9 cellular contexts compared by ENCODE assay signal in the genomic region with DNA sequence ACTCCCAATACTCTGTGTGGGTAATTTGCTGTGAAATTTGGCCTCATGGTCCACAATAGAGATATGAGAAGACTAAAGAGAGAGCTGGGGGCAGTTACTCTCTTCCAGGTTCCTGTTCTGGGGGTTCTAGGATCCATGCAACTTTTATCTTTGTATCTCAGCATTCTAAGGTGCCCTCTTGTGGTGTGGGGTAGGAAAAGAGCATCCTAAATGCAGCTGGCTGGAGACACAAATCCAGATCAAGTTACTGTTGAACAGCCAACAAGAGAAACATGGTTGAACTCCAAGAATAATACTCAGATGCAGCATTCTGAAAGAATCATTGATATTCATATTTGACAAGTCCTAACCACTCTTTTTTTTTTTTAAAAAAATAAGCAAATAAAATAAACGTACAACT.
DNase-seq lines count a peak whose midpoint lies in the region; TF ChIP-seq lines count a peak whose summit lies in the region.
"Had no signal": no experiment of that assay in that cellular context is flagged by ENCODE, and none has a peak within 500 bp of the region (broad histone marks: within the 10 kb centered on the region; RNA-seq: fewer than 3 reads in every experiment).

No MANE protein-coding gene starts in this region.

- intact Hi-C loops in activated CD4-positive, alpha-beta memory T cell treated with anti-CD3 and anti-CD28 coated beads for 36 hours (cut with micrococcal nuclease) = loop anchor here (10.0 kb wide), 1 partner anchor 291 kb away; no protein-coding TSS in a partner anchor

- H4K20me1 ChIP-seq in Karpas-422 (ENCODE audit: insufficient read depth, low read depth, low read length) = no peaks in the 10 kb centered on the region

- H3K79me2 ChIP-seq in Karpas-422 (ENCODE audit: low read length) = no peaks in the 10 kb centered on the region

- CTCF ChIA-PET in activated CD4-positive, alpha-beta memory T cell treated with anti-CD3 and anti-CD28 coated beads, Interleukin-2, amount 10 ng/mL, durations not matched to agents 7 days and 5 days (lab: Charles Lee) = no interaction called here
- CTCF ChIA-PET in activated CD4-positive, alpha-beta memory T cell treated with anti-CD3 and anti-CD28 coated beads for 36 hours (lab: Charles Lee) = interaction anchor here (1.0 kb wide), 2 partner anchors 112 to 295 kb away, joined by 3 to 4 read pairs; no protein-coding TSS in a partner anchor

- no peak overlapping the region for H2AFZ ChIP-seq in Karpas-422 (ENCODE audit: low read length)

- H3K4me3 Mint-ChIP-seq in T-helper 2 cell treated with Interferon-gamma antibody and Interleukin-4, amounts not matched to agents 5 μg/mL and 100 μg/mL, for 36 hours = no peak overlapping the region
- no peak overlapping the region for H3K4me3 Mint-ChIP-seq in activated CD4-positive, alpha-beta memory T cell treated with anti-CD3 and anti-CD28 coated beads, Interleukin-2, amount 10 ng/mL, durations not matched to agents 7 days and 5 days
- H3K4me3 Mint-ChIP-seq in activated CD4-positive, alpha-beta memory T cell treated with anti-CD3 and anti-CD28 coated beads for 36 hours = no peak overlapping the region
- H3K4me3 Mint-ChIP-seq: T-helper 1 cell treated with Interleukin-12 subunit alpha and Interleukin-12 subunit beta and Interleukin-4 antibody, amounts not matched to agents 30 μg/mL and 1 μg/mL, for 36 hours had no signal

- DNase-seq in EH (ENCODE audit: low read depth) (peak; percentile 92), Karpas-422 (peak; percentile 71), iPS-NIHi7 (ENCODE audit: extremely low spot score) (peak; percentile 67), activated gamma-delta T cell treated with Interleukin-2 at 50 U/mL for 16 hours (no peak)
- DNase-seq in T-helper 2 cell treated with Interferon-gamma antibody and Interleukin-4, amounts not matched to agents 5 μg/mL and 100 μg/mL, for 36 hours (ENCODE audit: low spot score) = no peak
- no peak for DNase-seq in activated CD4-positive, alpha-beta memory T cell treated with anti-CD3 and anti-CD28 coated beads, Interleukin-2, amount 10 ng/mL, durations not matched to agents 7 days and 5 days
- no peak for DNase-seq in activated CD4-positive, alpha-beta memory T cell treated with anti-CD3 and anti-CD28 coated beads for 36 hours

- no peak overlapping the region for H3K4me2 ChIP-seq in Karpas-422 (ENCODE audit: low read depth, low read length, poor library complexity, severe bottlenecking)

- no peaks in the 10 kb centered on the region for H3K4me1 Mint-ChIP-seq in T-helper 2 cell treated with Interferon-gamma antibody and Interleukin-4, amounts not matched to agents 5 μg/mL and 100 μg/mL, for 36 hours (ENCODE audit: low read depth)
- no peaks in the 10 kb centered on the region for H3K4me1 Mint-ChIP-seq in activated CD4-positive, alpha-beta memory T cell treated with anti-CD3 and anti-CD28 coated beads, Interleukin-2, amount 10 ng/mL, durations not matched to agents 7 days and 5 days
- H3K4me1 Mint-ChIP-seq in activated CD4-positive, alpha-beta memory T cell treated with anti-CD3 and anti-CD28 coated beads for 36 hours (ENCODE audit: low read depth) = no peaks in the 10 kb centered on the region

- TF ChIP-seq CTCF in VCaP (conservative IDR thresholded peaks at IDR 0.05) = peak; percentile 69

- no peaks in the 10 kb centered on the region for H3K27me3 ChIP-seq in Karpas-422 (ENCODE audit: low read length)

- no peaks in the 10 kb centered on the region for H3K9me3 ChIP-seq in Karpas-422 (ENCODE audit: low read length)

- H3K27me3 Mint-ChIP-seq in T-helper 2 cell treated with Interferon-gamma antibody and Interleukin-4, amounts not matched to agents 5 μg/mL and 100 μg/mL, for 36 hours (ENCODE audit: low read depth) = no peaks in the 10 kb centered on the region
- no peaks in the 10 kb centered on the region for H3K27me3 Mint-ChIP-seq in activated CD4-positive, alpha-beta memory T cell treated with anti-CD3 and anti-CD28 coated beads, Interleukin-2, amount 10 ng/mL, durations not matched to agents 7 days and 5 days
- H3K27me3 Mint-ChIP-seq in activated CD4-positive, alpha-beta memory T cell treated with anti-CD3 and anti-CD28 coated beads for 36 hours = peaks cover 9% of the 10 kb centered on the region

- H3K27ac ChIP-seq in Karpas-422 (ENCODE audit: low read length) (no peak overlapping the region), VCaP (peak overlapping the region; percentile 71)

- H3K4me1 ChIP-seq in Karpas-422 (ENCODE audit: low read length) = no peaks in the 10 kb centered on the region

- H3K36me3 Mint-ChIP-seq in T-helper 2 cell treated with Interferon-gamma antibody and Interleukin-4, amounts not matched to agents 5 μg/mL and 100 μg/mL, for 36 hours (ENCODE audit: low read depth) = no peaks in the 10 kb centered on the region
- H3K36me3 Mint-ChIP-seq in activated CD4-positive, alpha-beta memory T cell treated with anti-CD3 and anti-CD28 coated beads, Interleukin-2, amount 10 ng/mL, durations not matched to agents 7 days and 5 days (ENCODE audit: low read depth) = no peaks in the 10 kb centered on the region
- no peaks in the 10 kb centered on the region for H3K36me3 Mint-ChIP-seq in activated CD4-positive, alpha-beta memory T cell treated with anti-CD3 and anti-CD28 coated beads for 36 hours

- no peak overlapping the region for H3K27ac Mint-ChIP-seq in T-helper 2 cell treated with Interferon-gamma antibody and Interleukin-4, amounts not matched to agents 5 μg/mL and 100 μg/mL, for 36 hours
- no peak overlapping the region for H3K27ac Mint-ChIP-seq in activated CD4-positive, alpha-beta memory T cell treated with anti-CD3 and anti-CD28 coated beads, Interleukin-2, amount 10 ng/mL, durations not matched to agents 7 days and 5 days
- no peak overlapping the region for H3K27ac Mint-ChIP-seq in activated CD4-positive, alpha-beta memory T cell treated with anti-CD3 and anti-CD28 coated beads for 36 hours
- H3K27ac Mint-ChIP-seq: T-helper 1 cell treated with Interleukin-12 subunit alpha and Interleukin-12 subunit beta and Interleukin-4 antibody, amounts not matched to agents 30 μg/mL and 1 μg/mL, for 36 hours had no signal

- H3K9me3 Mint-ChIP-seq in T-helper 2 cell treated with Interferon-gamma antibody and Interleukin-4, amounts not matched to agents 5 μg/mL and 100 μg/mL, for 36 hours = no peaks in the 10 kb centered on the region
- H3K9me3 Mint-ChIP-seq in activated CD4-positive, alpha-beta memory T cell treated with anti-CD3 and anti-CD28 coated beads, Interleukin-2, amount 10 ng/mL, durations not matched to agents 7 days and 5 days = no peaks in the 10 kb centered on the region
- no peaks in the 10 kb centered on the region for H3K9me3 Mint-ChIP-seq in activated CD4-positive, alpha-beta memory T cell treated with anti-CD3 and anti-CD28 coated beads for 36 hours
- H3K9me3 Mint-ChIP-seq: T-helper 1 cell treated with Interleukin-12 subunit alpha and Interleukin-12 subunit beta and Interleukin-4 antibody, amounts not matched to agents 30 μg/mL and 1 μg/mL, for 36 hours had no signal

- H3K9ac ChIP-seq in Karpas-422 (ENCODE audit: low read length) = no peak overlapping the region

- H3K9me2 ChIP-seq in Karpas-422 (replicated peaks; ENCODE audit: insufficient read depth, low read length) = no peaks in the 10 kb centered on the region

- H3K4me3 ChIP-seq in Karpas-422 (ENCODE audit: low read length) = no peak overlapping the region

- H3K36me3 ChIP-seq in Karpas-422 (ENCODE audit: insufficient read depth, low read length) = no peaks in the 10 kb centered on the region

- POLR2A ChIA-PET in activated CD4-positive, alpha-beta memory T cell treated with anti-CD3 and anti-CD28 coated beads, Interleukin-2, amount 10 ng/mL, durations not matched to agents 7 days and 5 days (lab: Charles Lee) = no interaction called here
- POLR2A ChIA-PET in activated CD4-positive, alpha-beta memory T cell treated with anti-CD3 and anti-CD28 coated beads for 36 hours (lab: Charles Lee) = no interaction called here

Comparison
In these comparisons a context has a peak if more than half of its experiments do, and no peak if none do; other contexts are left out.
1. DNase-seq: peak in EH (single experiment), Karpas-422 (single experiment) and iPS-NIHi7 (single experiment); none in activated gamma-delta T cell treated with Interleukin-2 at 50 U/mL for 16 hours (single experiment), T-helper 2 cell treated with Interferon-gamma antibody and Interleukin-4, amounts not matched to agents 5 μg/mL and 100 μg/mL, for 36 hours (single experiment), activated CD4-positive, alpha-beta memory T cell treated with anti-CD3 and anti-CD28 coated beads, Interleukin-2, amount 10 ng/mL, durations not matched to agents 7 days and 5 days (single experiment) and activated CD4-positive, alpha-beta memory T cell treated with anti-CD3 and anti-CD28 coated beads for 36 hours (single experiment).